In genomic region chr15:40175160-40175559, GRCh38 we compare ENCODE assay signal across 15 cellular contexts. TPM values are rescaled to one million over a fixed set of nuclear protein-coding genes. Genes with fewer than 3 reads are reported as not detected.
A peak's percentile ranks its signal among the peaks of the same experiment; 100 is the strongest.
DNase-seq lines count a peak whose midpoint lies in the region; ATAC-seq, FAIRE-seq and TF ChIP-seq lines count a peak whose summit lies in the region.
"Had no signal": no experiment of that assay in that cellular context is flagged by ENCODE, and none has a peak within 500 bp of the region (broad histone marks: within the 10 kb centered on the region; RNA-seq: fewer than 3 reads in every experiment).

No MANE protein-coding gene starts in this region.

- POLR2A ChIA-PET in H1 (lab: Charles Lee; ENCODE audit: partially characterized antibody) = interaction anchor here (1.3 to 6.1 kb wide), 5 partner anchors 9 to 64 kb away, joined by 4 to 43 read pairs (median 4); partner anchors contain the start of gene BUB1B

- CTCF ChIA-PET in H1 (lab: Charles Lee; ENCODE audit: partially characterized antibody) = interaction anchor here (0.6 to 2.9 kb wide), 11 partner anchors 9 to 128 kb away, joined by 3 to 15 read pairs (median 3); no protein-coding TSS in a partner anchor

- peaks cover 78% of the 10 kb centered on the region for H3K36me3 ChIP-seq in SU-DHL-6 (ENCODE audit: low read length)
- H3K36me3 ChIP-seq in H1 (ENCODE audit: control insufficient read depth in 2 of 4, insufficient read depth in 4 of 4, low read length in 3 of 4) = peaks cover 12 to 69% (median 26%) of the 10 kb centered on the region in 4 experiments

- no peak overlapping the region for H3K18ac ChIP-seq in H1 (ENCODE audit: extremely low read depth, low read length)

- WGBS in H1 (ENCODE audit: extremely low coverage in 1 of 2, insufficient coverage in 1 of 2, insufficient read length in 1 of 2, insufficient replicate concordance in 2 of 2, low coverage in 1 of 2, low lambda C conversion rate in 2 of 2, missing lambda C conversion rate in 1 of 2), 2 experiments = 93% methylated on average over 3 of the region's 3 CpGs; no CpG with 5 or more reads in 1 of the 2 experiments

- H3K14ac ChIP-seq in H1 (ENCODE audit: insufficient read length) = no peak overlapping the region

- no peak for ATAC-seq in GM21526 (IDR thresholded peaks at IDR 0.05; ENCODE audit: low FRiP score, unreplicated experiment)
- ATAC-seq: GM12878 had no signal

- DNase-seq in H1 (ENCODE audit: low read depth in 1 of 2, low spot score in 2 of 2) = no peak
- DNase-seq in NCI-H524 (lab: John Stamatoyannopoulos, UW) = no peak
- DNase-seq in NCI-H1694 treated with DMSO at 0.1 percent for 48 hours (lab: John Stamatoyannopoulos, UW) = no peak
- DNase-seq in cardiac septum (ENCODE audit: low spot score) = no peak
- DNase-seq: C1 segment of cervical spinal cord; Calu3; CD4-positive, alpha-beta T cell; DMS 273 treated with DMSO at 0.1 percent for 48 hours; HCEC 1CT; HFFc6 had no signal

- H3K9ac ChIP-seq in SU-DHL-6 (ENCODE audit: low read length) (no peak overlapping the region), H1 (replicated peaks in 1 of 4; ENCODE audit: extremely low read depth in 1 of 4, low read depth in 3 of 4, low read length in 3 of 4) (no peak overlapping the region)
- H3K9ac ChIP-seq: KMS-11 had no signal

- no peak overlapping the region for H2AK5ac ChIP-seq in H1 (ENCODE audit: low read depth, low read length)

- H3K27me3 ChIP-seq in SU-DHL-6 (ENCODE audit: low read length) (no peaks in the 10 kb centered on the region), H1 (replicated peaks in 1 of 4; ENCODE audit: control insufficient read depth in 3 of 4, extremely low read depth in 1 of 4, insufficient read depth in 3 of 4, low read length in 3 of 4) (no peaks in the 10 kb centered on the region)

- H4K5ac ChIP-seq in H1 (ENCODE audit: insufficient read length, low read depth, low read length) = no peak overlapping the region

- peaks cover 80% of the 10 kb centered on the region for H3F3A ChIP-seq in SU-DHL-6 (ENCODE audit: insufficient read depth)

- FAIRE-seq in G401.6 (lab: Jason Lieb, UNC) (peak; percentile 60), H1 (lab: Jason Lieb, UNC) (no peak)
- FAIRE-seq: GM12878 had no signal

- TF ChIP-seq POLR2A in H1 (IDR thresholded peaks at IDR 0.05; ENCODE audit: control extremely low read depth in 1 of 2, low read depth in 2 of 2, low read length in 2 of 2) = no peak

- intact Hi-C loops in cardiac septum (cut with DNase I) = no loop called here

- TF ChIP-seq CTCF in SU-DHL-6 (IDR thresholded peaks at IDR 0.05; ENCODE audit: insufficient read depth, low read length, poor library complexity, severe bottlenecking) = no peak
- no peak for TF ChIP-seq CTCF in H1 (IDR thresholded peaks at IDR 0.05; ENCODE audit: control extremely low read depth in 1 of 3, insufficient read depth in 1 of 3, low read depth in 1 of 3, low read length in 3 of 3)

- H2AFZ ChIP-seq in SU-DHL-6 (ENCODE audit: low read depth, low read length, severe bottlenecking) (no peak overlapping the region), H1 (ENCODE audit: low read length) (no peak overlapping the region)

- no peaks in the 10 kb centered on the region for H3K4me1 ChIP-seq in H1 (replicated peaks in 1 of 4; ENCODE audit: control insufficient read depth in 3 of 4, insufficient read depth in 4 of 4, low read length in 3 of 4)

- H3K27ac ChIP-seq in SU-DHL-6 (ENCODE audit: low read depth, low read length) = peak overlapping the region; percentile 23; the same call in 1 of the 2 replicates
- H3K27ac ChIP-seq in H1 (ENCODE audit: low read depth, low read length) = no peak overlapping the region
- H3K27ac ChIP-seq: KMS-11 had no signal

- H2BK120ac ChIP-seq in H1 (replicated peaks; ENCODE audit: low read depth, low read length) = no peak overlapping the region

- peaks cover 8% of the 10 kb centered on the region; the same call in 1 of the 2 replicates for H4K20me1 ChIP-seq in SU-DHL-6 (ENCODE audit: low read depth, low read length)
- peaks cover 0 to 3% of the 10 kb centered on the region in 2 experiments for H4K20me1 ChIP-seq in H1 (replicated peaks in 1 of 2; ENCODE audit: control insufficient read depth in 1 of 2, insufficient read depth in 2 of 2, low read length in 2 of 2)

- no peaks in the 10 kb centered on the region for H3K23me2 ChIP-seq in H1 (ENCODE audit: low read depth, low read length)

- no peak for TF ChIP-seq EP300 in H1 (IDR thresholded peaks at IDR 0.05; ENCODE audit: borderline replicate concordance in 1 of 2, low read depth in 2 of 2, low read length in 2 of 2)

- H3K56ac ChIP-seq in H1 (replicated peaks; ENCODE audit: insufficient read length, low read depth, low read length) = no peak overlapping the region

- H4K91ac ChIP-seq in H1 (replicated peaks; ENCODE audit: insufficient read length, low read length) = no peak overlapping the region

- H3K9me3 ChIP-seq in SU-DHL-6 (ENCODE audit: insufficient read depth, low read length) (no peaks in the 10 kb centered on the region), H1 (ENCODE audit: insufficient read depth in 2 of 2, low read depth in 1 of 2, low read length in 1 of 2) (no peaks in the 10 kb centered on the region)

- H2BK12ac ChIP-seq in H1 (ENCODE audit: low read depth, low read length) = no peak overlapping the region

- H3K4ac ChIP-seq in H1 (replicated peaks; ENCODE audit: insufficient read length, low read depth, low read length) = no peak overlapping the region

- H2BK20ac ChIP-seq in H1 (ENCODE audit: low read length) = no peak overlapping the region

- TF ChIP-seq RAD21 in H1 (IDR thresholded peaks at IDR 0.05 in 1 of 2, conservative IDR thresholded peaks at IDR 0.05 in 1 of 2; ENCODE audit: low read depth in 2 of 2, low read length in 2 of 2) = no peak

- no peak overlapping the region for H2BK15ac ChIP-seq in H1 (ENCODE audit: low read length)

- H3K79me2 ChIP-seq in SU-DHL-6 (ENCODE audit: insufficient read depth, low read length) (peaks cover 90% of the 10 kb centered on the region), H1 (ENCODE audit: control insufficient read depth in 1 of 2, insufficient read depth in 2 of 2, low read length in 2 of 2) (peaks cover 0 to 18% of the 10 kb centered on the region in 2 experiments; a peak in 2 of 4 replicates)

- no peak overlapping the region for H3K4me3 ChIP-seq in SU-DHL-6 (ENCODE audit: insufficient read depth, low read length, poor library complexity, severe bottlenecking)
- H3K4me3 ChIP-seq in H1 (ENCODE audit: extremely low read depth in 1 of 4, insufficient read depth in 2 of 4, low read depth in 3 of 4, low read length in 4 of 4) = no peak overlapping the region
- H3K4me3 ChIP-seq: GM12878 had no signal

- H3K79me1 ChIP-seq in H1 (ENCODE audit: low read depth, low read length) = no peaks in the 10 kb centered on the region

- H3K9me2 ChIP-seq in SU-DHL-6 (replicated peaks; ENCODE audit: insufficient read depth, low read length) = no peaks in the 10 kb centered on the region

- H3K4me2 ChIP-seq in SU-DHL-6 (ENCODE audit: low read depth, low read length, poor library complexity, severe bottlenecking) (no peak overlapping the region), H1 (ENCODE audit: insufficient read depth in 1 of 2, low read depth in 2 of 2, low read length in 2 of 2) (no peak overlapping the region)
- H3K4me2 ChIP-seq: KMS-11 had no signal

- no peak overlapping the region for H2BK5ac ChIP-seq in H1 (ENCODE audit: low read depth, low read length)

- H3K23ac ChIP-seq in H1 (ENCODE audit: insufficient read length) = no peak overlapping the region

- H4K8ac ChIP-seq in H1 (ENCODE audit: extremely low read depth, insufficient read depth, low read length) = no peak overlapping the region

TF ChIP-seq in H1, 55 proteins besides CTCF, POLR2A, EP300 and RAD21:
- TF ChIP-seq CEBPB (IDR thresholded peaks at IDR 0.05; ENCODE audit: low read depth, low read length) (peak; percentile 75; the same call in 1 of the 2 replicates), SIX5 (IDR thresholded peaks at IDR 0.05; ENCODE audit: low read depth, low read length) (no peak), POU5F1 (IDR thresholded peaks at IDR 0.05; ENCODE audit: low read depth, low read length) (no peak)

RNA-seq across cellular contexts. Expression of gene BUB1B, which starts 14.3 kb away (rescaled TPM):
- 144 and 153 TPM in 2 replicates for total RNA-seq in H1 (2021; fragmentation: NEBNext Ultra II Directional; extraction: Animal tissue kit (Norgen Biotek cat#: 25700))
- polyA plus RNA-seq in H1 (2011; rRNA removed) = 31.7 and 48.9 TPM in 2 replicates
- 68.3 TPM for polyA plus RNA-seq in H1 (2011; cell fraction: cytosol; rRNA removed)
- polyA plus RNA-seq in H1 (2011; cell fraction: nucleus; rRNA removed) = 101 TPM
- 93.4 to 126 TPM (median 104 TPM) in 4 replicates for polyA plus RNA-seq in H1 (2012, experiment 1 of 2)
- 5.9 TPM for polyA plus RNA-seq in H1 (2012, experiment 2 of 2)
- 72.9 TPM for polyA plus RNA-seq in H1 (2013, experiment 1 of 2)
- 69.3 TPM for polyA plus RNA-seq in H1 (2013, experiment 2 of 2)
- 72.1 and 91.2 TPM in 2 replicates for polyA minus RNA-seq in H1 (2011; rRNA and poly(A)+ RNA removed)
- polyA minus RNA-seq in H1 (2011; cell fraction: cytosol; rRNA and poly(A)+ RNA removed) = 43.2 TPM
- 127 TPM for polyA minus RNA-seq in H1 (2011; cell fraction: nucleus; rRNA and poly(A)+ RNA removed)
- total RNA-seq in cardiac septum = 0.43 TPM

Comparison
In these comparisons a context has a peak if more than half of its experiments do, and no peak if none do; other contexts are left out.
1. RNA of gene BUB1B, which starts 14.3 kb away (total RNA-seq): 144 to 153 TPM in H1; 0.43 TPM in cardiac septum (single experiment); every median in the first group is over 100 times any median in the second.